In the genomic region with DNA sequence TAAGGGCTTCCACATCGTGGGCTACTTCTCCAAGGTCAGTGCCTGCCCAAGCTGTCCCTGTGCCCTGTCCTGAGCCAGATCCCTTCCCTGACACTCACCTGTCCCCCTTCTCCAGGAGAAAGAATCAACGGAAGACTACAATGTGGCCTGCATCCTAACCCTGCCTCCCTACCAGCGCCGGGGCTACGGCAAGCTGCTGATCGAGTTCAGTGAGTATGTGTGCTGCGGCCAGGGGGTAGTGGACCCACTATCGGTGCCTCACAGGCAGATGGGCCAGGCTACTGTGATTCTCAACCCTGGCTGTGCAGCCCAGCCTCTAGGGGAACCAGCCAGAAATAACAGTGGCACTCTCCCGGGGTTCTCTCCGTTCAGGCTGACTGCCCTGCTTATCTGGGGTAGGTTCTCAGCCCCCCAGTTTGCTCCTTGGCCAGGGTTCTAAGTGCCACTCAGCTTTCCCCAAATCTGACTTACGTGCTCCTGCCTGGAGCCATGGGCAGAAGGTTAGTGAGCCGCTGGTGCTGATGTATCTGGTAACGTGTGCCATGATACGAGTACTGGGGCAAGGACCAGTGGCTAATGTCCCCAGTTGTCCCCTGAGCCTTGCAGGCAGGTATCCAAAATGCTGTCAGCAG, we compare ENCODE assay signal across 23 cellular contexts. TPM values are rescaled to one million over a fixed set of nuclear protein-coding genes. Genes with fewer than 3 reads are reported as not detected.
DNase-seq lines count a peak whose midpoint lies in the region; ATAC-seq, FAIRE-seq and TF ChIP-seq lines count a peak whose summit lies in the region.
"Had no signal": no experiment of that assay in that cellular context is flagged by ENCODE, and none has a peak within 500 bp of the region (broad histone marks: within the 10 kb centered on the region; RNA-seq: fewer than 3 reads in every experiment).

No MANE protein-coding gene starts in this region.

- TF ChIP-seq POLR2A in HepG2 (IDR thresholded peaks at IDR 0.05; ENCODE audit: insufficient read depth in 1 of 2, low read depth in 2 of 2, low read length in 2 of 2) (no peak), right lobe of liver (IDR thresholded peaks at IDR 0.05) (no peak)

- peaks cover 8% of the 10 kb centered on the region for H4K20me1 ChIP-seq in HepG2 (ENCODE audit: insufficient read depth, low read length)

- H3K27ac ChIP-seq in HepG2 (ENCODE audit: extremely low read length, insufficient read depth, low read length) (no peak overlapping the region), right lobe of liver (no peak overlapping the region), VCaP (peak overlapping the region; percentile 0; the same call in 1 of the 2 replicates)
- H3K27ac ChIP-seq: adrenal gland, brain microvascular endothelial cell, pancreas, right atrium auricular region, SJSA1, thyroid gland had no signal

- TF ChIP-seq CTCF in HepG2 (CRISPR knock-in tag; IDR thresholded peaks at IDR 0.05) (no peak), right lobe of liver (IDR thresholded peaks at IDR 0.05) (no peak), VCaP (conservative IDR thresholded peaks at IDR 0.05) (no peak; the same call in 1 of the 2 replicates), endothelial cell (IDR thresholded peaks at IDR 0.05; ENCODE audit: unreplicated experiment) (no peak), HFFc6 (IDR thresholded peaks at IDR 0.05) (no peak), natural killer cell (IDR thresholded peaks at IDR 0.05) (no peak)

- intact Hi-C loops in HepG2 (cut with micrococcal nuclease; ENCODE audit: unreplicated experiment), result no loop called here
- intact Hi-C loops in right lobe of liver (cut with DNase I), result loop anchor here in 1 of 2 donors (10.0 kb wide), 1 partner anchor 98 kb away; no protein-coding TSS in a partner anchor
- intact Hi-C loops in natural killer cell (cut with micrococcal nuclease), result no loop called here

- in situ Hi-C loops in HepG2 (cut with HindIII; ENCODE audit: extremely low pct_ligation_motif_present, low pct_unique_long_range_greater_than_20kb), result loop anchor here (10.0 kb wide), 2 partner anchors 98 to 268 kb away; no protein-coding TSS in a partner anchor

- FAIRE-seq in HepG2 (lab: Jason Lieb, UNC), result no peak
- FAIRE-seq: pancreas, RCC 7860 had no signal

- 94% methylated on average over 13 of the region's 14 CpGs for WGBS in HepG2 (ENCODE audit: low lambda C conversion rate)
- WGBS in right lobe of liver (ENCODE audit: insufficient coverage, low coverage, low lambda C conversion rate, missing lambda C conversion rate), result 80% methylated on average over 1 of the region's 14 CpGs

- BruUV-seq in HepG2 (replicated peaks; lab: Mats Ljungman, UMichigan), result no TSS peak

- POLR2A ChIA-PET in HepG2 (lab: Yijun Ruan, JAX), result interaction anchor here (0.8 kb wide), 1 partner anchor 26 kb away, joined by 3 read pairs; no protein-coding TSS in a partner anchor

- TF ChIP-seq RAD21 in HepG2 (CRISPR knock-in tag; IDR thresholded peaks at IDR 0.05), result no peak

- peaks cover 35% of the 10 kb centered on the region for H3K36me3 Mint-ChIP-seq in endothelial cell (ENCODE audit: low read depth, unreplicated experiment)
- peaks cover 46 to 57% of the 10 kb centered on the region in 2 donors for H3K36me3 Mint-ChIP-seq in stimulated activated naive B cell treated with anti-CD40 and anti-IgM and Interleukin-4, amounts not matched to agents 10 μg/mL and 1 μg/mL and 100 μg/mL, for 72 hours
- H3K36me3 Mint-ChIP-seq in HFFc6 (ENCODE audit: low read depth), result peaks cover 43% of the 10 kb centered on the region
- no peaks in the 10 kb centered on the region for H3K36me3 Mint-ChIP-seq in natural killer cell

- ATAC-seq in HepG2, result no peak
- no peak for ATAC-seq in right lobe of liver
- no peak for ATAC-seq in stimulated activated naive B cell treated with anti-CD40 and anti-IgM and Interleukin-4, amounts not matched to agents 10 μg/mL and 1 μg/mL and 100 μg/mL, for 72 hours (replicated peaks)
- ATAC-seq in natural killer cell, result no peak
- ATAC-seq: pancreas; stimulated activated naive CD8-positive, alpha-beta T cell treated with anti-CD3 and anti-CD28 coated beads, Interleukin-15, Interleukin-2, amounts not matched to agents 100 U/mL and 50 U/mL, for 24 hours had no signal

- peak overlapping the region; percentile 48 for H3K27ac Mint-ChIP-seq in endothelial cell (ENCODE audit: unreplicated experiment)
- peak overlapping the region; percentile 84 for H3K27ac Mint-ChIP-seq in stimulated activated naive B cell treated with anti-CD40 and anti-IgM and Interleukin-4, amounts not matched to agents 10 μg/mL and 1 μg/mL and 100 μg/mL, for 72 hours
- no peak overlapping the region for H3K27ac Mint-ChIP-seq in HFFc6
- peak overlapping the region in 1 of 2 donors; percentile 36 for H3K27ac Mint-ChIP-seq in natural killer cell

- TF ChIP-seq EP300 in HepG2 (IDR thresholded peaks at IDR 0.05; ENCODE audit: low read depth in 2 of 2, low read length in 2 of 2) (no peak), HepG2 (CRISPR knock-in tag; IDR thresholded peaks at IDR 0.05; ENCODE audit: borderline replicate concordance) (no peak)

- H3K4me3 Mint-ChIP-seq in endothelial cell (ENCODE audit: unreplicated experiment) (peak overlapping the region; percentile 61), HFFc6 (no peak overlapping the region), natural killer cell (no peak overlapping the region)
- H3K4me3 Mint-ChIP-seq in stimulated activated naive B cell treated with anti-CD40 and anti-IgM and Interleukin-4, amounts not matched to agents 10 μg/mL and 1 μg/mL and 100 μg/mL, for 72 hours, result no peak overlapping the region
- H3K4me3 Mint-ChIP-seq: CD14-positive monocyte had no signal

- H2AFZ ChIP-seq in HepG2 (ENCODE audit: low read length), result no peak overlapping the region

- H3K79me2 ChIP-seq in HepG2 (ENCODE audit: insufficient read depth, low read length), result peaks cover 18% of the 10 kb centered on the region

- DNase-seq in HepG2 (ENCODE audit: low spot score) (no peak), right lobe of liver (no peak), endothelial cell (ENCODE audit: low spot score) (no peak), HFFc6 (no peak), SK-N-DZ (ENCODE audit: low spot score) (no peak), natural killer cell (no peak)
- no peak for DNase-seq in stimulated activated naive B cell treated with anti-CD40 and anti-IgM and Interleukin-4, amounts not matched to agents 10 μg/mL and 1 μg/mL and 100 μg/mL, for 72 hours
- DNase-seq: brain microvascular endothelial cell; effector CD4-positive, alpha-beta T cell; IMR-90; mesendoderm; NCI-H146; NCI-H510A treated with DMSO at 0.1 percent for 48 hours; pancreas; stimulated activated CD4-positive, alpha-beta T cell treated with anti-CD3 and anti-CD28 coated beads, Interleukin-4, amount 100 ng/mL, for 24 hours; stimulated activated naive CD8-positive, alpha-beta T cell treated with anti-CD3 and anti-CD28 coated beads, Interleukin-15, Interleukin-2, amounts not matched to agents 100 U/mL and 50 U/mL, for 24 hours; thyroid gland had no signal

- H3K27me3 Mint-ChIP-seq in endothelial cell (ENCODE audit: unreplicated experiment) (peaks cover 19% of the 10 kb centered on the region), HFFc6 (ENCODE audit: insufficient read depth) (peaks cover 10% of the 10 kb centered on the region), natural killer cell (ENCODE audit: low read depth in 2 of 2) (no peaks in the 10 kb centered on the region)
- H3K27me3 Mint-ChIP-seq in stimulated activated naive B cell treated with anti-CD40 and anti-IgM and Interleukin-4, amounts not matched to agents 10 μg/mL and 1 μg/mL and 100 μg/mL, for 72 hours, result no peaks in the 10 kb centered on the region

- H3K4me2 ChIP-seq in HepG2 (ENCODE audit: low read depth, low read length), result no peak overlapping the region

- H3K9me3 ChIP-seq in HepG2 (ENCODE audit: low read length) (no peaks in the 10 kb centered on the region), right lobe of liver (no peaks in the 10 kb centered on the region)
- H3K9me3 ChIP-seq: adrenal gland, pancreas, right atrium auricular region, SJSA1, thyroid gland had no signal

- H3K36me3 ChIP-seq in HepG2 (replicated peaks in 1 of 2; ENCODE audit: control insufficient read depth in 1 of 2, insufficient read depth in 2 of 2, low read length in 2 of 2) (peaks cover 29 to 60% of the 10 kb centered on the region in 2 experiments), right lobe of liver (peaks cover 7 to 59% (median 23%) of the 10 kb centered on the region in 4 donors)

- CTCF ChIA-PET in HepG2 (lab: Yijun Ruan, JAX; ENCODE audit: low intra/inter-chr PET ratio, low total read pairs), result no interaction called here

- H3K4me3 ChIP-seq in HepG2 (replicated peaks in 1 of 3; ENCODE audit: insufficient read depth in 1 of 3, low read depth in 2 of 3, low read length in 3 of 3) (no peak overlapping the region), right lobe of liver (no peak overlapping the region)
- H3K4me3 ChIP-seq: adrenal gland, pancreas, right atrium auricular region, SJSA1, thyroid gland had no signal

- H3K4me1 Mint-ChIP-seq in endothelial cell (ENCODE audit: unreplicated experiment), result peaks cover 6% of the 10 kb centered on the region
- H3K4me1 Mint-ChIP-seq in stimulated activated naive B cell treated with anti-CD40 and anti-IgM and Interleukin-4, amounts not matched to agents 10 μg/mL and 1 μg/mL and 100 μg/mL, for 72 hours, result peaks cover 49 to 59% of the 10 kb centered on the region in 2 donors
- H3K4me1 Mint-ChIP-seq in HFFc6 (ENCODE audit: low read depth), result peaks cover 38% of the 10 kb centered on the region
- peaks cover 6 to 40% of the 10 kb centered on the region in 2 donors for H3K4me1 Mint-ChIP-seq in natural killer cell

- peaks cover 37% of the 10 kb centered on the region for H3K4me1 ChIP-seq in HepG2 (ENCODE audit: insufficient read depth, low read length)
- H3K4me1 ChIP-seq in right lobe of liver, result peaks cover 0 to 21% (median 6%) of the 10 kb centered on the region in 4 donors

- no peaks in the 10 kb centered on the region; a peak in 1 of 5 replicates for H3K27me3 ChIP-seq in HepG2 (ENCODE audit: control insufficient read depth in 1 of 2, insufficient read depth in 2 of 2, low read length in 2 of 2)
- H3K27me3 ChIP-seq in right lobe of liver, result no peaks in the 10 kb centered on the region
- H3K27me3 ChIP-seq: adrenal gland, brain microvascular endothelial cell, pancreas, right atrium auricular region, SJSA1, thyroid gland had no signal

- no peak overlapping the region for H3K9ac ChIP-seq in HepG2 (ENCODE audit: insufficient read depth, low read depth, low read length)

- H3K9me3 Mint-ChIP-seq in endothelial cell (ENCODE audit: unreplicated experiment), result no peaks in the 10 kb centered on the region
- H3K9me3 Mint-ChIP-seq in stimulated activated naive B cell treated with anti-CD40 and anti-IgM and Interleukin-4, amounts not matched to agents 10 μg/mL and 1 μg/mL and 100 μg/mL, for 72 hours, result no peaks in the 10 kb centered on the region
- H3K9me3 Mint-ChIP-seq in HFFc6, result no peaks in the 10 kb centered on the region
- H3K9me3 Mint-ChIP-seq in natural killer cell, result no peaks in the 10 kb centered on the region
- H3K9me3 Mint-ChIP-seq: CD14-positive monocyte had no signal

RNA-seq across cellular contexts. Expression of a gene that starts 3.7 kb away (rescaled TPM):
- total RNA-seq in HepG2 (2016; rRNA removed; fragmentation: Illumina TruSeq; extraction: Trizol) (50.9 and 65.1 TPM in 2 replicates), right lobe of liver (10 to 100 TPM; 16.8 to 39.1 (median 26.1) TPM), endothelial cell (ENCODE audit: unreplicated experiment) (38.6 TPM), natural killer cell (10 to 100 TPM; 34.6 to 45.6 (median 38.5) TPM)
- total RNA-seq in HepG2 (2016; cell fraction: cytosol; rRNA removed; fragmentation: Illumina TruSeq; extraction: Trizol; ENCODE audit: low read depth), result 57.6 and 60.3 TPM in 2 replicates
- total RNA-seq in HepG2 (2016; cell fraction: insoluble cytoplasmic fraction; rRNA removed; fragmentation: Illumina TruSeq; extraction: Trizol), result 55.2 and 76.7 TPM in 2 replicates
- 36.0 and 40.9 TPM in 2 replicates for total RNA-seq in HepG2 (2016; cell fraction: membrane; rRNA removed; fragmentation: Illumina TruSeq; extraction: Trizol)
- 18.2 and 19.2 TPM in 2 replicates for total RNA-seq in HepG2 (2016; cell fraction: nucleus; rRNA removed; fragmentation: Illumina TruSeq; extraction: Trizol)
- 24.6 and 27.4 TPM in 2 replicates for polyA plus RNA-seq in HepG2 (2011; rRNA removed)
- polyA plus RNA-seq in HepG2 (2011; cell fraction: cytosol; rRNA removed), result 34.9 and 55.1 TPM in 2 replicates
- 41.5 and 44.0 TPM in 2 replicates for polyA plus RNA-seq in HepG2 (2011; cell fraction: nucleus; rRNA removed)
- 16.9 and 19.3 TPM in 2 replicates for polyA plus RNA-seq in HepG2 (2012)
- 53.8 and 60.7 TPM in 2 replicates for polyA plus RNA-seq in HepG2 (2016; cell fraction: cytosol; fragmentation: Illumina TruSeq; extraction: Trizol; ENCODE audit: low read depth)
- 53.3 and 62.7 TPM in 2 replicates for polyA plus RNA-seq in HepG2 (2016; cell fraction: insoluble cytoplasmic fraction; fragmentation: Illumina TruSeq; extraction: Trizol; ENCODE audit: low read depth)
- 27.7 and 34.7 TPM in 2 replicates for polyA plus RNA-seq in HepG2 (2016; cell fraction: membrane; fragmentation: Illumina TruSeq; extraction: Trizol; ENCODE audit: low read depth)
- 35.1 and 36.6 TPM in 2 replicates for polyA plus RNA-seq in HepG2 (2016; cell fraction: nucleus; fragmentation: Illumina TruSeq; extraction: Trizol; ENCODE audit: insufficient read depth, low read depth)
- 9.1 and 31.0 TPM in 2 replicates for polyA minus RNA-seq in HepG2 (2011; rRNA and poly(A)+ RNA removed; ENCODE audit: low replicate concordance)
- polyA minus RNA-seq in HepG2 (2011; cell fraction: cytosol; rRNA and poly(A)+ RNA removed), result 11.3 and 11.4 TPM in 2 replicates
- polyA minus RNA-seq in HepG2 (2011; cell fraction: nucleus; rRNA and poly(A)+ RNA removed), result 12.7 and 15.0 TPM in 2 replicates
- total RNA-seq in HFFc6 (2021; fragmentation: NEBNext Ultra II Directional; extraction: Animal tissue kit (Norgen Biotek cat#: 25700)), result 10 to 100 TPM; 54.0 to 85.6 (median 61.4) TPM
- polyA plus RNA-seq in SK-N-DZ (2014; cell fraction: cytosol; rRNA removed), result 99.5 and 113 TPM in 2 replicates
- polyA plus RNA-seq in SK-N-DZ (2014; cell fraction: nucleus; rRNA removed), result 230 and 265 TPM in 2 replicates

RNA-seq across cellular contexts. Expression of a gene that starts 4.8 kb away (rescaled TPM):
- total RNA-seq in HepG2 (2016; rRNA removed; fragmentation: Illumina TruSeq; extraction: Trizol), result 45.4 and 48.3 TPM in 2 replicates
- 8.5 and 8.6 TPM in 2 replicates for total RNA-seq in HepG2 (2016; cell fraction: cytosol; rRNA removed; fragmentation: Illumina TruSeq; extraction: Trizol; ENCODE audit: low read depth)
- 45.1 and 48.4 TPM in 2 replicates for total RNA-seq in HepG2 (2016; cell fraction: insoluble cytoplasmic fraction; rRNA removed; fragmentation: Illumina TruSeq; extraction: Trizol)
- total RNA-seq in HepG2 (2016; cell fraction: membrane; rRNA removed; fragmentation: Illumina TruSeq; extraction: Trizol), result 17.0 and 19.2 TPM in 2 replicates
- total RNA-seq in HepG2 (2016; cell fraction: nucleus; rRNA removed; fragmentation: Illumina TruSeq; extraction: Trizol), result 28.1 and 30.8 TPM in 2 replicates
- 34.4 and 35.2 TPM in 2 replicates for polyA plus RNA-seq in HepG2 (2011; rRNA removed)
- 21.9 and 28.4 TPM in 2 replicates for polyA plus RNA-seq in HepG2 (2011; cell fraction: cytosol; rRNA removed)
- 53.3 and 53.6 TPM in 2 replicates for polyA plus RNA-seq in HepG2 (2011; cell fraction: nucleus; rRNA removed)
- 19.9 and 22.4 TPM in 2 replicates for polyA plus RNA-seq in HepG2 (2012)
- polyA plus RNA-seq in HepG2 (2016; cell fraction: cytosol; fragmentation: Illumina TruSeq; extraction: Trizol; ENCODE audit: low read depth), result 5.2 and 5.8 TPM in 2 replicates
- polyA plus RNA-seq in HepG2 (2016; cell fraction: insoluble cytoplasmic fraction; fragmentation: Illumina TruSeq; extraction: Trizol; ENCODE audit: low read depth), result 41.7 and 50.6 TPM in 2 replicates
- 9.1 and 12.0 TPM in 2 replicates for polyA plus RNA-seq in HepG2 (2016; cell fraction: membrane; fragmentation: Illumina TruSeq; extraction: Trizol; ENCODE audit: low read depth)
- polyA plus RNA-seq in HepG2 (2016; cell fraction: nucleus; fragmentation: Illumina TruSeq; extraction: Trizol; ENCODE audit: insufficient read depth, low read depth), result 60.8 and 65.4 TPM in 2 replicates
- polyA minus RNA-seq in HepG2 (2011; rRNA and poly(A)+ RNA removed; ENCODE audit: low replicate concordance), result 78.3 and 126 TPM in 2 replicates
- 15.4 and 16.3 TPM in 2 replicates for polyA minus RNA-seq in HepG2 (2011; cell fraction: cytosol; rRNA and poly(A)+ RNA removed)
- polyA minus RNA-seq in HepG2 (2011; cell fraction: nucleus; rRNA and poly(A)+ RNA removed), result 39.5 and 44.1 TPM in 2 replicates
- total RNA-seq in right lobe of liver, result 10 to 100 TPM; 17.8 to 30.4 (median 24.0) TPM
- 28.2 TPM for total RNA-seq in endothelial cell (ENCODE audit: unreplicated experiment)
- 10 to 100 TPM; 36.5 to 42.6 (median 38.9) TPM for total RNA-seq in HFFc6 (2021; fragmentation: NEBNext Ultra II Directional; extraction: Animal tissue kit (Norgen Biotek cat#: 25700))
- polyA plus RNA-seq in SK-N-DZ (2014; cell fraction: cytosol; rRNA removed), result 51.7 and 63.6 TPM in 2 replicates
- polyA plus RNA-seq in SK-N-DZ (2014; cell fraction: nucleus; rRNA removed), result 57.7 and 75.3 TPM in 2 replicates
- total RNA-seq in natural killer cell, result 100 to 1,000 TPM; 140 to 155 (median 146) TPM

RNA-seq across cellular contexts. Expression of a gene that starts 54.2 kb away (rescaled TPM):
- total RNA-seq in HepG2 (2016; rRNA removed; fragmentation: Illumina TruSeq; extraction: Trizol) (18.7 and 21.4 TPM in 2 replicates), right lobe of liver (10 to 100 TPM; 27.8 to 51.1 (median 41.9) TPM), endothelial cell (ENCODE audit: unreplicated experiment) (62.6 TPM), natural killer cell (100 to 1,000 TPM; 319 to 380 (median 338) TPM)
- 13.2 and 15.2 TPM in 2 replicates for total RNA-seq in HepG2 (2016; cell fraction: cytosol; rRNA removed; fragmentation: Illumina TruSeq; extraction: Trizol; ENCODE audit: low read depth)
- 18.1 and 22.6 TPM in 2 replicates for total RNA-seq in HepG2 (2016; cell fraction: insoluble cytoplasmic fraction; rRNA removed; fragmentation: Illumina TruSeq; extraction: Trizol)
- 29.5 and 31.1 TPM in 2 replicates for total RNA-seq in HepG2 (2016; cell fraction: membrane; rRNA removed; fragmentation: Illumina TruSeq; extraction: Trizol)
- 22.2 and 24.4 TPM in 2 replicates for total RNA-seq in HepG2 (2016; cell fraction: nucleus; rRNA removed; fragmentation: Illumina TruSeq; extraction: Trizol)
- polyA plus RNA-seq in HepG2 (2011; rRNA removed), result 40.5 and 51.0 TPM in 2 replicates
- 17.1 and 18.5 TPM in 2 replicates for polyA plus RNA-seq in HepG2 (2011; cell fraction: cytosol; rRNA removed)
- polyA plus RNA-seq in HepG2 (2011; cell fraction: nucleus; rRNA removed), result 130 and 135 TPM in 2 replicates
- polyA plus RNA-seq in HepG2 (2012), result 35.3 and 47.6 TPM in 2 replicates
- 18.5 and 18.9 TPM in 2 replicates for polyA plus RNA-seq in HepG2 (2016; cell fraction: cytosol; fragmentation: Illumina TruSeq; extraction: Trizol; ENCODE audit: low read depth)
- 29.6 and 39.8 TPM in 2 replicates for polyA plus RNA-seq in HepG2 (2016; cell fraction: insoluble cytoplasmic fraction; fragmentation: Illumina TruSeq; extraction: Trizol; ENCODE audit: low read depth)
- 31.6 and 34.3 TPM in 2 replicates for polyA plus RNA-seq in HepG2 (2016; cell fraction: membrane; fragmentation: Illumina TruSeq; extraction: Trizol; ENCODE audit: low read depth)
- polyA plus RNA-seq in HepG2 (2016; cell fraction: nucleus; fragmentation: Illumina TruSeq; extraction: Trizol; ENCODE audit: insufficient read depth, low read depth), result 67.4 and 71.3 TPM in 2 replicates
- polyA minus RNA-seq in HepG2 (2011; rRNA and poly(A)+ RNA removed; ENCODE audit: low replicate concordance), result 44.8 and 56.8 TPM in 2 replicates
- polyA minus RNA-seq in HepG2 (2011; cell fraction: cytosol; rRNA and poly(A)+ RNA removed), result 19.2 and 21.1 TPM in 2 replicates
- polyA minus RNA-seq in HepG2 (2011; cell fraction: nucleus; rRNA and poly(A)+ RNA removed), result 31.7 and 34.9 TPM in 2 replicates
- total RNA-seq in HFFc6 (2021; fragmentation: NEBNext Ultra II Directional; extraction: Animal tissue kit (Norgen Biotek cat#: 25700)), result 10 to 100 TPM; 66.9 to 72.7 (median 69.5) TPM
- polyA plus RNA-seq in SK-N-DZ (2014; cell fraction: cytosol; rRNA removed), result 23.5 and 37.3 TPM in 2 replicates
- 61.4 and 69.4 TPM in 2 replicates for polyA plus RNA-seq in SK-N-DZ (2014; cell fraction: nucleus; rRNA removed)
